18 cellular contexts compared by ENCODE assay signal in the genomic region with DNA sequence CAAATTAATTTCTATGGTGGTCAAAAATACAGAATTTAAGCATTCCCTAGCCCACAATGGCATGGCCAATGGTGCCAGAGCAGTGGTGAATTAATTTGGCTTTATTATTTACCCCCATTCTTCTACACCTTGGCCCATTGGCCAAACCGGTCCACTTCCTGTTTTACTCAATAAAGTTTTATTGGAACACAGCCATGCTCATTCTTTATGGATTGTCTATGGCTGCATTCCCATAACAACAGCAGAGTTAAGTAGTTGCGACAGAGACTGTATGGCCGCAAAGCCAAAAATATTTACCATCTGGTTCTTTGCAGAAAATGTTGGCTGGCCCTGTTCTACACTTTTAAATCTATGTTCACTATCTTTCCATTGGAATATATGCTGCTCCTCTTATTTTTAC.
DNase-seq lines count a peak whose midpoint lies in the region; TF ChIP-seq lines count a peak whose summit lies in the region.
"Had no signal": no experiment of that assay in that cellular context is flagged by ENCODE, and none has a peak within 500 bp of the region (broad histone marks: within the 10 kb centered on the region; RNA-seq: fewer than 3 reads in every experiment).

No MANE protein-coding gene starts in this region.

- no peaks in the 10 kb centered on the region for H3K9me2 ChIP-seq in hepatocyte (replicated peaks; ENCODE audit: insufficient read depth)

- H3K36me3 ChIP-seq in Caco-2 (ENCODE audit: control insufficient read depth, insufficient read depth, low read length) (no peaks in the 10 kb centered on the region), hepatocyte (replicated peaks; ENCODE audit: insufficient read depth, low read depth) (no peaks in the 10 kb centered on the region), MG63 (no peaks in the 10 kb centered on the region)
- H3K36me3 ChIP-seq: BLaER1 had no signal

- H4K20me1 ChIP-seq in hepatocyte (ENCODE audit: insufficient read depth, poor library complexity, severe bottlenecking): no peaks in the 10 kb centered on the region
- H4K20me1 ChIP-seq: BLaER1 had no signal

- H2AFZ ChIP-seq in hepatocyte: no peak overlapping the region

- no peak for TF ChIP-seq CTCF in Caco-2 (IDR thresholded peaks at IDR 0.05; ENCODE audit: insufficient read depth in 1 of 2, low read depth in 1 of 2, low read length in 1 of 2, severe bottlenecking in 1 of 2, unreplicated experiment in 1 of 2)
- TF ChIP-seq CTCF in hepatocyte (IDR thresholded peaks at IDR 0.05; ENCODE audit: poor library complexity): no peak

- H3K4me3 Mint-ChIP-seq in Caco-2 (ENCODE audit: unreplicated experiment): no peak overlapping the region
- H3K4me3 Mint-ChIP-seq in IgD-negative memory B cell: no peak overlapping the region
- H3K4me3 Mint-ChIP-seq: CD14-positive monocyte; CD4-positive, alpha-beta memory T cell; HFFc6 had no signal

- 93% methylated on average over 3 of the region's 3 CpGs for WGBS in hepatocyte (ENCODE audit: low lambda C conversion rate, missing lambda C conversion rate)

- no TSS peak for BruUV-seq in Caco-2 (replicated peaks; lab: Mats Ljungman, UMichigan)

- no peak overlapping the region for H3K4me3 ChIP-seq in Caco-2 (ENCODE audit: low read depth, low read length)
- no peak overlapping the region for H3K4me3 ChIP-seq in hepatocyte
- H3K4me3 ChIP-seq in MG63: no peak overlapping the region
- H3K4me3 ChIP-seq: BLaER1 had no signal

- H3K27ac Mint-ChIP-seq in Caco-2 (ENCODE audit: unreplicated experiment) (peak overlapping the region; percentile 26), IgD-negative memory B cell (peak overlapping the region in 2 of 3 donors; percentile 63 to 69)
- H3K27ac Mint-ChIP-seq: CD14-positive monocyte; CD4-positive, alpha-beta memory T cell; HFFc6 had no signal

- intact Hi-C loops in Caco-2 (cut with micrococcal nuclease; ENCODE audit: unreplicated experiment): no loop called here

- H3K4me1 Mint-ChIP-seq in Caco-2 (ENCODE audit: low read depth, unreplicated experiment) (peaks cover 14% of the 10 kb centered on the region), IgD-negative memory B cell (peaks cover 17 to 28% (median 18%) of the 10 kb centered on the region in 3 donors)
- H3K4me1 Mint-ChIP-seq: CD14-positive monocyte; CD4-positive, alpha-beta memory T cell had no signal

- no peak overlapping the region for H3K4me2 ChIP-seq in hepatocyte
- H3K4me2 ChIP-seq: BLaER1 had no signal

- H3K27me3 ChIP-seq in Caco-2 (replicated peaks; ENCODE audit: control insufficient read depth, insufficient read depth, low read length) (no peaks in the 10 kb centered on the region), hepatocyte (no peaks in the 10 kb centered on the region), MG63 (peaks cover 2% of the 10 kb centered on the region; the same call in 1 of the 2 replicates)
- H3K27me3 ChIP-seq: BLaER1 had no signal

- H3K9me3 Mint-ChIP-seq in Caco-2 (ENCODE audit: unreplicated experiment) (no peaks in the 10 kb centered on the region), IgD-negative memory B cell (no peaks in the 10 kb centered on the region)
- H3K9me3 Mint-ChIP-seq: HFFc6 had no signal

- no peaks in the 10 kb centered on the region for H3K27me3 Mint-ChIP-seq in Caco-2 (ENCODE audit: insufficient read depth, unreplicated experiment)
- H3K27me3 Mint-ChIP-seq in IgD-negative memory B cell: no peaks in the 10 kb centered on the region
- H3K27me3 Mint-ChIP-seq: CD4-positive, alpha-beta memory T cell had no signal

- H3K36me3 Mint-ChIP-seq in Caco-2 (ENCODE audit: insufficient read depth, unreplicated experiment) (no peaks in the 10 kb centered on the region), IgD-negative memory B cell (no peaks in the 10 kb centered on the region)
- H3K36me3 Mint-ChIP-seq: CD14-positive monocyte; CD4-positive, alpha-beta memory T cell had no signal

- H3K27ac ChIP-seq in hepatocyte: peak overlapping the region; percentile 12
- H3K27ac ChIP-seq: BLaER1 had no signal

- H3K9me3 ChIP-seq in Caco-2 (no peaks in the 10 kb centered on the region), hepatocyte (ENCODE audit: low read depth) (no peaks in the 10 kb centered on the region), MG63 (no peaks in the 10 kb centered on the region)
- H3K9me3 ChIP-seq: BLaER1 had no signal

- CTCF ChIA-PET in Caco-2 (lab: Charles Lee): no interaction called here

- H3K4me1 ChIP-seq in Caco-2: peaks cover 19% of the 10 kb centered on the region
- H3K4me1 ChIP-seq in hepatocyte (ENCODE audit: insufficient read depth): peaks cover under 1% of the 10 kb centered on the region
- H3K4me1 ChIP-seq: BLaER1 had no signal

- DNase-seq in Caco-2 (no peak), amniotic epithelial cell (ENCODE audit: low read depth) (peak; percentile 25), hepatocyte (ENCODE audit: low spot score) (no peak), MG63 (no peak)
- no peak for DNase-seq in stimulated activated CD4-positive, alpha-beta T cell treated with anti-CD3 and anti-CD28 coated beads, Interleukin-2, amount 100 ng/mL, for 48 hours
- DNase-seq in stimulated activated naive CD4-positive, alpha-beta T cell treated with Interleukin-2 at 50 U/mL for 16 hours (lab: John Stamatoyannopoulos, UW): no peak
- DNase-seq: 8988T; Calu3; CD4-positive, alpha-beta memory T cell; DMS53; DND-41; EL; GOT3; H7; HFFc6 had no signal

- POLR2A ChIA-PET in Caco-2 (lab: Charles Lee): no interaction called here

- H3K79me2 ChIP-seq in hepatocyte: no peaks in the 10 kb centered on the region
